8 cellular contexts compared by ENCODE assay signal in the genomic region with DNA sequence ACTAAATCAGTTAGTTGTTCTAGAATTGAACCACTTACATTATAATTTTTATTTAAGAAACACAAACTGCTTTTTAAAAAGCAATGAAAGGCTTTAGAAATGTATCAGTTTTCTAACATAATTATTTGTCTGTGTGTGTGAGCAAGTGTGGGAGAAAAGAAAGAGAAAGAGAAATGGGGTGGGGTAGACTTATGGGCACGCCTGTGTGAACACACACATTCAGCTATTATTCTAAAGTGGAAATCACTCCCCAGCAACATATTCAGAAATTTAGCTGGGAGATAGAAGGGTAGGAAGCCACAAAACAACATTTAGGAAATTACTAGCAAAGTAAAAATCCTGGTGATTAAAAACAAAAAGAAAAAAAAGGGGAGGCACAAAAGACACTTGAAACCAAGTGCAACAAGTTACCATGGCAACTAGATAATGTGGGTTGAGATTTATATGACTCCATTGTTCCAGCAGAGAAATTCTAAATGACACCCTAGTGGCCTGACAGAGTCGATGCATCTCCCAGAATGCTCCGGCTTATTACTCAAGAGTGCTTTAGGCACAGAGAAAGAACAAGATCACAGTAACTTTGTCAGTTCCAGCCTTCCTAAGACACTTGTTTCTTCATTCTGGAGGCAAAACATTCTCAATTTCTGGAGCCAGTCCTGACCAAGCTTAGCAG.
DNase-seq lines count a peak whose midpoint lies in the region; ATAC-seq and TF ChIP-seq lines count a peak whose summit lies in the region.

No MANE protein-coding gene starts in this region.

- H3K4me2 ChIP-seq in PC-9: no peak overlapping the region

- 0 out of 2 replicates have a peak, but pooled peaks cover 2% of the 10 kb centered on the region for H3K9me2 ChIP-seq in PC-9 (ENCODE audit: insufficient read depth)

- CTCF ChIA-PET in PC-9 (lab: Charles Lee): no interaction called here

- TF ChIP-seq CTCF in PC-9 (conservative IDR thresholded peaks at IDR 0.05) (peak; percentile 47), tibial artery (IDR thresholded peaks at IDR 0.05) (no peak)

- no TSS peak for BruUV-seq in PC-9 (replicated peaks; lab: Mats Ljungman, UMichigan)

- intact Hi-C loops in PC-9 (cut with micrococcal nuclease; ENCODE audit: unreplicated experiment) (no loop called here), tibial artery (cut with DNase I; ENCODE audit: low total_unique reads) (no loop called here)

- H3K9me3 ChIP-seq in PC-9 (ENCODE audit: insufficient read depth, low read depth): no peaks in the 10 kb centered on the region
- no peaks in the 10 kb centered on the region for H3K9me3 ChIP-seq in tibial artery

- H3K4me1 ChIP-seq in PC-9 (replicated peaks; ENCODE audit: insufficient read depth) (no peaks in the 10 kb centered on the region), tibial artery (peaks cover 0 to 7% (median 0%) of the 10 kb centered on the region in 4 donors)

- no peaks in the 10 kb centered on the region for H3K27me3 ChIP-seq in PC-9 (ENCODE audit: insufficient read depth, low read depth)
- no peaks in the 10 kb centered on the region for H3K27me3 ChIP-seq in tibial artery

- H3K79me2 ChIP-seq in PC-9 (ENCODE audit: low read depth): no peaks in the 10 kb centered on the region

- ATAC-seq in GM18873 (IDR thresholded peaks at IDR 0.05; ENCODE audit: low FRiP score, unreplicated experiment): peak; percentile 81
- peak; percentile 75 for ATAC-seq in HG03280 (IDR thresholded peaks at IDR 0.05; ENCODE audit: unreplicated experiment)
- no peak for ATAC-seq in GM19397 (IDR thresholded peaks at IDR 0.05; ENCODE audit: unreplicated experiment)
- no peak for ATAC-seq in HG03039 (IDR thresholded peaks at IDR 0.05; ENCODE audit: unreplicated experiment)

- H4K20me1 ChIP-seq in PC-9 (ENCODE audit: insufficient read depth): no peaks in the 10 kb centered on the region

- H3K4me3 ChIP-seq in PC-9 (no peak overlapping the region), tibial artery (no peak overlapping the region)

- DNase-seq in Ammon's horn (ENCODE audit: low spot score) (peak; percentile 65), PC-9 (peak in 1 of 2 experiments; percentile 5), iPS DF 4.7 (ENCODE audit: extremely low read depth, low spot score) (peak; percentile 14), tibial artery (no peak)

- no peaks in the 10 kb centered on the region for H3F3A ChIP-seq in PC-9 (ENCODE audit: insufficient read depth, low read depth)

- peak overlapping the region; percentile 23; the same call in 1 of the 2 replicates for H2AFZ ChIP-seq in PC-9

- POLR2A ChIA-PET in PC-9 (lab: Charles Lee; ENCODE audit: unreplicated experiment): no interaction called here

- H3K36me3 ChIP-seq in PC-9 (ENCODE audit: low read depth) (no peaks in the 10 kb centered on the region), tibial artery (no peaks in the 10 kb centered on the region)

- no peak overlapping the region for H3K27ac ChIP-seq in PC-9
- no peak overlapping the region for H3K27ac ChIP-seq in tibial artery

Comparison
In these comparisons a context has a peak if more than half of its experiments do, and no peak if none do; other contexts are left out.
1. DNase-seq: peak in Ammon's horn (single experiment) and iPS DF 4.7 (single experiment); none in tibial artery (0 of 2).
2. ATAC-seq: peak in GM18873 (single experiment) and HG03280 (single experiment); none in GM19397 (single experiment) and HG03039 (single experiment).